In genomic region chr18:42187611-42188378, GRCh38 we compare ENCODE assay signal across 13 cellular contexts.
DNase-seq lines count a peak whose midpoint lies in the region; ATAC-seq and TF ChIP-seq lines count a peak whose summit lies in the region.
"Had no signal": no experiment of that assay in that cellular context is flagged by ENCODE, and none has a peak within 500 bp of the region (broad histone marks: within the 10 kb centered on the region; RNA-seq: fewer than 3 reads in every experiment).

No MANE protein-coding gene starts in this region.

- no peak overlapping the region for H3K4me3 Mint-ChIP-seq in nephron progenitor cell
- H3K4me3 Mint-ChIP-seq: GM23338 had no signal

- intact Hi-C loops in right cardiac atrium (cut with DNase I) = no loop called here

- no peaks in the 10 kb centered on the region for H3K27me3 Mint-ChIP-seq in nephron progenitor cell (ENCODE audit: low read depth, poor library complexity)

- WGBS in right cardiac atrium = 69% methylated on average over 4 of the region's 4 CpGs

- H3K4me1 Mint-ChIP-seq in nephron progenitor cell = peaks cover 5% of the 10 kb centered on the region
- H3K4me1 Mint-ChIP-seq: GM23338 had no signal

- ATAC-seq in GM18870 (IDR thresholded peaks at IDR 0.05; ENCODE audit: unreplicated experiment) (peak; percentile 64), GM21737 (IDR thresholded peaks at IDR 0.05; ENCODE audit: unreplicated experiment) (peak; percentile 73), HG03432 (IDR thresholded peaks at IDR 0.05; ENCODE audit: unreplicated experiment) (peak; percentile 87), esophagus mucosa (peak; percentile 58), right cardiac atrium (no peak)
- ATAC-seq: GM23338 had no signal

- no peaks in the 10 kb centered on the region for H3K27me3 ChIP-seq in right cardiac atrium (ENCODE audit: control insufficient read depth, insufficient read depth)
- H3K27me3 ChIP-seq: hepatocyte had no signal

- H3K27ac ChIP-seq in right cardiac atrium (ENCODE audit: low read length) = no peak overlapping the region
- H3K27ac ChIP-seq: hepatocyte had no signal

- no peaks in the 10 kb centered on the region for H3K4me1 ChIP-seq in right cardiac atrium (ENCODE audit: control insufficient read depth, insufficient read depth, low read length)

- no peak for DNase-seq in NCI-H1092 (lab: John Stamatoyannopoulos, UW)
- DNase-seq in NCI-H345 (lab: John Stamatoyannopoulos, UW) = no peak
- DNase-seq in nephron progenitor cell = no peak
- DNase-seq in right cardiac atrium = no peak
- DNase-seq: activated naive CD4-positive, alpha-beta T cell treated with Interleukin-2 at 50 U/mL for 16 hours; DMS153; OCI-M1 had no signal

- no peak overlapping the region for H3K27ac Mint-ChIP-seq in nephron progenitor cell
- H3K27ac Mint-ChIP-seq: GM23338 had no signal

- no peak overlapping the region for H3K4me3 ChIP-seq in right cardiac atrium (ENCODE audit: low read length)
- H3K4me3 ChIP-seq: GM23338, hepatocyte had no signal

- H3K36me3 Mint-ChIP-seq in nephron progenitor cell (ENCODE audit: low read depth) = peaks cover 5% of the 10 kb centered on the region

- H3K9me3 Mint-ChIP-seq in nephron progenitor cell = peaks cover 19% of the 10 kb centered on the region

- TF ChIP-seq CTCF in nephron progenitor cell (IDR thresholded peaks at IDR 0.05) = no peak

- H3K9me3 ChIP-seq in right cardiac atrium (ENCODE audit: control insufficient read depth, low read length) = no peaks in the 10 kb centered on the region

Comparison
In these comparisons a context has a peak if more than half of its experiments do, and no peak if none do; other contexts are left out.
1. ATAC-seq: peak in GM18870 (single experiment), GM21737 (single experiment), HG03432 (single experiment) and esophagus mucosa (single experiment); none in right cardiac atrium (0 of 2).